8 cellular contexts compared by ENCODE assay signal in genomic region chr2:186848873-186849578, GRCh38. TPM values are rescaled to one million over a fixed set of nuclear protein-coding genes. Genes with fewer than 3 reads are reported as not detected.
A peak's percentile ranks its signal among the peaks of the same experiment; 100 is the strongest.
DNase-seq lines count a peak whose midpoint lies in the region; ATAC-seq lines count a peak whose summit lies in the region.

A gene with protein sequence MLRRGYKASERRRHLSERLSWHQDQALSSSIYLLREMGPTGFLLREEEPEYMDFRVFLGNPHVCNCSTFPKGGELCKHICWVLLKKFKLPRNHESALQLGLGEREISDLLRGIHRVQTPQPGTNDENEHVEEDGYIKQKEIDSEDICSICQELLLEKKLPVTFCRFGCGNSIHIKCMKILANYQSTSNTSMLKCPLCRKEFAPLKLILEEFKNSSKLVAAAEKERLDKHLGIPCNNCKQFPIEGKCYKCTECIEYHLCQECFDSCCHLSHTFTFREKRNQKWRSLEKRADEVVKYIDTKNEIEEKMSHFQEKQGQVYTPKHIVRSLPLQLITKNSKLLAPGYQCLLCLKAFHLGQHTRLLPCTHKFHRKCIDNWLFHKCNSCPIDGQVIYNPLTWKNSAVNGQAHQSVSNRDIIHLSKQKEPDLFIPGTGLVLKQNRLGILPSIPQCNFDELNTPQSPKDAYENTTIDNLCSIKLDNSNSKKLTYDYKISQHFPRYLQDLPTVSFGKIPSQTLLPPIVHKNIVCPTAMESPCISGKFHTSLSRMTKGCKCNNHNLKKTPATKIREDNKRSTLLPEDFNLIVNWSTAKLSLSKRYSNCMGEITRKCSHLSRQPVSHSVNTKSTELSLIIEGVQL (minus strand): TSS chr2:186849170. CDS start chr2:186849130, 40 bp downstream.

- peaks cover 3% of the 10 kb centered on the region for H3K36me3 Mint-ChIP-seq in activated naive CD8-positive, alpha-beta T cell

- H3K4me3 Mint-ChIP-seq in activated naive CD8-positive, alpha-beta T cell: peak within 1 kb of the TSS; percentile 69

- H3K36me3 ChIP-seq in neuron (ENCODE audit: insufficient read depth, low read length): no peaks in the 10 kb centered on the region
- H3K36me3 ChIP-seq in aorta (ENCODE audit: control insufficient read depth in 1 of 2, insufficient read depth in 2 of 2, low read length in 1 of 2): no peaks in the 10 kb centered on the region

- H3K9me3 ChIP-seq in neuron (ENCODE audit: low read length): no peaks in the 10 kb centered on the region
- H3K9me3 ChIP-seq in aorta (ENCODE audit: control insufficient read depth, low read length): no peaks in the 10 kb centered on the region

- ATAC-seq in GM18520 (IDR thresholded peaks at IDR 0.05; ENCODE audit: unreplicated experiment) (peak; percentile 60), HG03039 (IDR thresholded peaks at IDR 0.05; ENCODE audit: unreplicated experiment) (peak; percentile 85), Right ventricle myocardium inferior (peak; percentile 79), aorta (ENCODE audit: low FRiP score) (peak; percentile 88)

- H3K27ac Mint-ChIP-seq in activated naive CD8-positive, alpha-beta T cell: no peak within 1 kb of the TSS

- WGBS in aorta, 2 donors: 1 to 2% methylated on average over 39 of the region's 39 CpGs

- peaks cover 16% of the 10 kb centered on the region for H3K9me3 Mint-ChIP-seq in activated naive CD8-positive, alpha-beta T cell (ENCODE audit: low read depth)

- H3K4me1 ChIP-seq in neuron (ENCODE audit: insufficient read depth, low read length) (peaks cover 13% of the 10 kb centered on the region), aorta (ENCODE audit: control insufficient read depth in 1 of 2, insufficient read depth in 2 of 2, low read length in 2 of 2) (no peaks in the 10 kb centered on the region)

- peak within 1 kb of the TSS; percentile 71 for H2AFZ ChIP-seq in neuron (ENCODE audit: low read depth, low read length)

- H3K27me3 Mint-ChIP-seq in activated naive CD8-positive, alpha-beta T cell: peaks cover 18% of the 10 kb centered on the region

- peaks cover 13% of the 10 kb centered on the region for H3K4me1 Mint-ChIP-seq in activated naive CD8-positive, alpha-beta T cell (ENCODE audit: low read depth)

- H3K27ac ChIP-seq in aorta (ENCODE audit: low read depth in 1 of 2, low read length in 2 of 2): no peak within 1 kb of the TSS

- DNase-seq in NCI-H2227 treated with DMSO at 0.1 percent for 48 hours (lab: John Stamatoyannopoulos, UW): peak; percentile 100
- DNase-seq in Right ventricle myocardium inferior (ENCODE audit: missing footprints): peak; percentile 69
- peak; percentile 69 to 87 for DNase-seq in aorta
- no peak for DNase-seq in HUDEP-2 (lab: John Stamatoyannopoulos, UW; ENCODE audit: unreplicated experiment in 76 of 76)

- H3K4me3 ChIP-seq in neuron (ENCODE audit: low read length) (peak within 1 kb of the TSS; percentile 42), aorta (ENCODE audit: low read length in 2 of 2) (peak within 1 kb of the TSS in 1 of 2 donors; percentile 22)

- intact Hi-C loops in Right ventricle myocardium inferior (cut with DNase I): no loop called here
- intact Hi-C loops in aorta (cut with DNase I): no loop called here

- no peaks in the 10 kb centered on the region for H3K27me3 ChIP-seq in neuron (ENCODE audit: insufficient read depth, low read length)
- H3K27me3 ChIP-seq in aorta (ENCODE audit: control insufficient read depth in 1 of 2, insufficient read depth in 2 of 2, low read length in 1 of 2): no peaks in the 10 kb centered on the region

RNA-seq across cellular contexts. Expression of the gene that starts here (rescaled TPM):
- total RNA-seq in Right ventricle myocardium inferior: not detected
- not detected for total RNA-seq in aorta
- not detected for polyA plus RNA-seq in aorta

Comparison
In these comparisons a context has a peak if more than half of its experiments do, and no peak if none do; other contexts are left out.
1. Peak in DNase-seq and ATAC-seq in Right ventricle myocardium inferior; RNA of the gene not detected or under 1 TPM.
2. Peak in DNase-seq and ATAC-seq in aorta; RNA of the gene not detected or under 1 TPM.